In genomic region chr5:54570923-54571322, GRCh38 we compare ENCODE assay signal across 15 cellular contexts. TPM values are rescaled to one million over a fixed set of nuclear protein-coding genes. Genes with fewer than 3 reads are reported as not detected.
DNase-seq lines count a peak whose midpoint lies in the region; TF ChIP-seq lines count a peak whose summit lies in the region.
"Had no signal": no experiment of that assay in that cellular context is flagged by ENCODE, and none has a peak within 500 bp of the region (broad histone marks: within the 10 kb centered on the region; RNA-seq: fewer than 3 reads in every experiment).

No MANE protein-coding gene starts in this region.

- H3K27me3 ChIP-seq in ascending aorta (no peaks in the 10 kb centered on the region), ovary (no peaks in the 10 kb centered on the region)
- no peaks in the 10 kb centered on the region for H3K27me3 ChIP-seq in CD4-positive, alpha-beta memory T cell (ENCODE audit: insufficient read depth, low read length)
- H3K27me3 ChIP-seq: suprapubic skin had no signal

- H3K4me3 ChIP-seq in ascending aorta (peak overlapping the region in 1 of 2 donors; percentile 27), fibroblast of pulmonary artery (replicated peaks; ENCODE audit: low read depth, low read length) (no peak overlapping the region), ovary (no peak overlapping the region)
- H3K4me3 ChIP-seq in CD4-positive, alpha-beta memory T cell (ENCODE audit: low read length in 2 of 2) = no peak overlapping the region
- H3K4me3 ChIP-seq: prostate gland, suprapubic skin had no signal

- TF ChIP-seq EP300 in ovary (IDR thresholded peaks at IDR 0.05) = no peak

- no peaks in the 10 kb centered on the region for H3K9me3 Mint-ChIP-seq in CD4-positive, alpha-beta memory T cell
- H3K9me3 Mint-ChIP-seq: T-helper 1 cell treated with Interleukin-12 subunit alpha and Interleukin-12 subunit beta and Interleukin-4 antibody, amounts not matched to agents 30 μg/mL and 1 μg/mL, for 36 hours had no signal

- WGBS in ovary, 3 donors = 29 to 61% (median 44%) methylated on average over 5 of the region's 5 CpGs

- no peaks in the 10 kb centered on the region for H3K36me3 Mint-ChIP-seq in CD4-positive, alpha-beta memory T cell

- POLR2A ChIA-PET in CD4-positive, alpha-beta memory T cell (lab: Charles Lee; ENCODE audit: partially characterized antibody) = no interaction called here

- no peaks in the 10 kb centered on the region for H3K9me3 ChIP-seq in ascending aorta
- no peaks in the 10 kb centered on the region for H3K9me3 ChIP-seq in ovary
- H3K9me3 ChIP-seq in CD4-positive, alpha-beta memory T cell (ENCODE audit: control insufficient read depth in 1 of 2, low read length in 2 of 2) = no peaks in the 10 kb centered on the region
- H3K9me3 ChIP-seq: prostate gland, suprapubic skin had no signal

- H3K4me1 ChIP-seq in ascending aorta (peaks cover 4 to 11% of the 10 kb centered on the region in 2 donors), ovary (ENCODE audit: insufficient read depth) (peaks cover 3% of the 10 kb centered on the region)
- peaks cover 6% of the 10 kb centered on the region for H3K4me1 ChIP-seq in CD4-positive, alpha-beta memory T cell (ENCODE audit: insufficient read depth, low read length)
- H3K4me1 ChIP-seq: prostate gland had no signal

- peaks cover 8 to 19% (median 10%) of the 10 kb centered on the region in 4 donors for H3K4me1 Mint-ChIP-seq in CD4-positive, alpha-beta memory T cell

- intact Hi-C loops in ascending aorta (cut with DNase I) (no loop called here), ovary (cut with DNase I) (no loop called here), posterior vena cava (cut with DNase I) (no loop called here)
- intact Hi-C loops in CD4-positive, alpha-beta memory T cell (cut with micrococcal nuclease) = no loop called here

- TF ChIP-seq CTCF in ascending aorta (IDR thresholded peaks at IDR 0.05) (no peak), fibroblast of pulmonary artery (IDR thresholded peaks at IDR 0.05; ENCODE audit: low read length, missing control alignments) (no peak), ovary (IDR thresholded peaks at IDR 0.05) (no peak)

- DNase-seq in Ammon's horn (ENCODE audit: low spot score) (peak; percentile 37), ascending aorta (ENCODE audit: low spot score in 2 of 2) (peak in 1 of 2 donors; percentile 69), fibroblast of pulmonary artery (ENCODE audit: low read depth) (peak; percentile 84), ovary (peak in 3 of 5 donors; percentile 22 to 38 (median 24)), NK-92 (lab: John Stamatoyannopoulos, UW; ENCODE audit: unreplicated experiment) (no peak), posterior vena cava (ENCODE audit: low spot score) (no peak), NCI-H524 treated with DMSO at 0.1 percent for 48 hours (lab: John Stamatoyannopoulos, UW) (no peak)
- no peak for DNase-seq in CD4-positive, alpha-beta memory T cell
- DNase-seq: activated naive CD4-positive, alpha-beta T cell; Calu3; kidney glomerular epithelial cell; NCI-H2081 had no signal

- TF ChIP-seq POLR2A in ovary (IDR thresholded peaks at IDR 0.05) = no peak

- no peak overlapping the region for H3K4me3 Mint-ChIP-seq in CD4-positive, alpha-beta memory T cell
- H3K4me3 Mint-ChIP-seq: T-helper 1 cell treated with Interleukin-12 subunit alpha and Interleukin-12 subunit beta and Interleukin-4 antibody, amounts not matched to agents 30 μg/mL and 1 μg/mL, for 36 hours had no signal

- no peaks in the 10 kb centered on the region for H3K27me3 Mint-ChIP-seq in CD4-positive, alpha-beta memory T cell

- peak overlapping the region; percentile 54 to 82 for H3K27ac ChIP-seq in ascending aorta
- no peak overlapping the region for H3K27ac ChIP-seq in ovary
- H3K27ac ChIP-seq in CD4-positive, alpha-beta memory T cell (ENCODE audit: low read depth, low read length) = no peak overlapping the region
- H3K27ac ChIP-seq: prostate gland, suprapubic skin had no signal

- H3K36me3 ChIP-seq in ascending aorta = no peaks in the 10 kb centered on the region
- no peaks in the 10 kb centered on the region for H3K36me3 ChIP-seq in ovary
- no peaks in the 10 kb centered on the region for H3K36me3 ChIP-seq in CD4-positive, alpha-beta memory T cell (ENCODE audit: insufficient read depth, low read length)
- H3K36me3 ChIP-seq: prostate gland, suprapubic skin had no signal

- CTCF ChIA-PET in CD4-positive, alpha-beta memory T cell (lab: Charles Lee; ENCODE audit: partially characterized antibody) = no interaction called here

- no peak overlapping the region for H3K27ac Mint-ChIP-seq in CD4-positive, alpha-beta memory T cell
- H3K27ac Mint-ChIP-seq: T-helper 1 cell treated with Interleukin-12 subunit alpha and Interleukin-12 subunit beta and Interleukin-4 antibody, amounts not matched to agents 30 μg/mL and 1 μg/mL, for 36 hours had no signal

RNA-seq across cellular contexts. Expression of gene SNX18, which starts 53.4 kb away (rescaled TPM):
- total RNA-seq in ascending aorta (200 TPM), ovary (10 to 100 TPM; 34.7 to 62.4 (median 47.3) TPM), posterior vena cava (10 to 100 TPM; 50.3 to 55.6 TPM)
- polyA plus RNA-seq in ovary = 10 to 100 TPM; 29.6 to 32.4 TPM
- 10 to 100 TPM; 27.9 to 31.4 TPM for total RNA-seq in CD4-positive, alpha-beta memory T cell
- polyA plus RNA-seq in CD4-positive, alpha-beta memory T cell = 1 to 10 TPM in 1 of 2 donors, under 1 TPM in 1; 0.30 to 2.8 TPM

Comparison
In these comparisons a context has a peak if more than half of its experiments do, and no peak if none do; other contexts are left out.
1. DNase-seq: peak in Ammon's horn (single experiment), fibroblast of pulmonary artery (single experiment) and ovary (3 of 5); none in NK-92 (single experiment), posterior vena cava (single experiment), CD4-positive, alpha-beta memory T cell (0 of 5) and NCI-H524 treated with DMSO at 0.1 percent for 48 hours (single experiment).
2. H3K27ac ChIP-seq: peak in ascending aorta (2 of 2); none in ovary (0 of 2) and CD4-positive, alpha-beta memory T cell (single experiment).